Comparison of ENCODE assay signal across 8 cellular contexts in the genomic region with DNA sequence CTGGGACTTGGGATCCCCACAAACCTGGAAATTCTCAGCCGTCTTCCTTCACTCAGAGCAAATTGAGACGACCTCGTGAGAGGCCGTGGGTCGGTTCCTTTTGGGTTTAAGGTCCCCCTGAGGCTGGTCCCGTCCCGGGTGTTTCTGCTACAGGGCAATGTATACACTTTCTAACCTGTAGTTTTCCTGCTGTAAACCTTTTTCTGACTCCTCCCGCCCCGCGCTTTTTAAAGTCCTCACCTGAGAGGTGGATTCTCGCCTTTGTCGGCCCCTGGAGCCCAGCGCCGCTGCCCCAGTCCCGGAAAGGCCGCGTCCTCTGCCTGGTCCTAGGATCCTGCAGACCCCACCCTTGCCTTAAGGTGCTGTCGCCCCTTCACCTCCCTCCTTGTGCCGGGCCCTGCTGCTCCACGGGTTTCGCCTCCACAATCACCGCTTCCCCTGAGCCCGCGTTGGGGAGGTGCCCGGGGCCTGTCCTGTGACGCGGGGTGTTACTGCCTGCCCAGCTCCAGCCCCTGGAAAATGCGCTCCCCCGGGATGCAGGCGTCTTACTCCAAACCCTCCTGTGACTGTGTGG. TPM values are rescaled to one million over a fixed set of nuclear protein-coding genes. Genes with fewer than 3 reads are reported as not detected.
DNase-seq lines count a peak whose midpoint lies in the region; ATAC-seq and TF ChIP-seq lines count a peak whose summit lies in the region.

No MANE protein-coding gene starts in this region.

- CTCF ChIA-PET in MCF 10A (lab: Yijun Ruan, JAX): no interaction called here

- H3K36me3 Mint-ChIP-seq in MCF 10A (ENCODE audit: insufficient read depth, unreplicated experiment): peaks cover 15% of the 10 kb centered on the region

- H3K4me2 ChIP-seq in OCI-LY3 (ENCODE audit: low read length): peak overlapping the region; percentile 68

- H3K27ac Mint-ChIP-seq in MCF 10A (ENCODE audit: low read depth, unreplicated experiment): peak overlapping the region; percentile 90

- POLR2A ChIA-PET in MCF 10A (lab: Yijun Ruan, JAX): interaction anchor here (0.6 to 1.9 kb wide), 11 partner anchors 11 to 1516 kb away, joined by 3 to 7 read pairs (median 4); a partner anchor contains a TSS

- peaks cover 8% of the 10 kb centered on the region for H3K9me3 Mint-ChIP-seq in MCF 10A (ENCODE audit: unreplicated experiment)

- peaks cover 39% of the 10 kb centered on the region for H3K36me3 ChIP-seq in OCI-LY3 (replicated peaks; ENCODE audit: low read depth, low read length)

- H3K9ac ChIP-seq in OCI-LY3 (ENCODE audit: low read length): peak overlapping the region; percentile 88

- H3K27ac ChIP-seq in OCI-LY3 (ENCODE audit: low read length): peak overlapping the region; percentile 12; the same call in 1 of the 2 replicates

- TSS peak; percentile 58 for BruUV-seq in MCF 10A (replicated peaks; lab: Mats Ljungman, UMichigan)

- intact Hi-C loops in MCF 10A (cut with micrococcal nuclease): no loop called here

- H3K4me1 Mint-ChIP-seq in MCF 10A (ENCODE audit: insufficient read depth, unreplicated experiment): peaks cover 10% of the 10 kb centered on the region

- no peak for TF ChIP-seq CTCF in OCI-LY3 (IDR thresholded peaks at IDR 0.05; ENCODE audit: low read depth, low read length)
- TF ChIP-seq CTCF in MCF 10A (IDR thresholded peaks at IDR 0.05; ENCODE audit: unreplicated experiment): no peak

- H2AFZ ChIP-seq in OCI-LY3 (ENCODE audit: low read depth, low read length): peak overlapping the region; percentile 22; the same call in 1 of the 2 replicates

- H3K4me3 Mint-ChIP-seq in MCF 10A (ENCODE audit: unreplicated experiment): peak overlapping the region; percentile 78

- peaks cover 14% of the 10 kb centered on the region for H3K9me3 ChIP-seq in OCI-LY3 (ENCODE audit: insufficient read depth, low read length)

- peak overlapping the region; percentile 93 for H3K4me3 ChIP-seq in OCI-LY3 (ENCODE audit: low read length)

- H4K20me1 ChIP-seq in OCI-LY3 (ENCODE audit: insufficient read depth, low read length): no peaks in the 10 kb centered on the region

- ATAC-seq in HG02678 (IDR thresholded peaks at IDR 0.05; ENCODE audit: unreplicated experiment): peak; percentile 22

- DNase-seq in DMS79 (lab: John Stamatoyannopoulos, UW) (peak; percentile 1), DMS79 treated with DMSO at 0.1 percent for 48 hours (lab: John Stamatoyannopoulos, UW) (no peak), MCF 10A (ENCODE audit: unreplicated experiment) (peak; percentile 29), kidney tubule cell (ENCODE audit: low spot score) (peak; percentile 36), NOMO-1 treated with dmso at 0.1 percent for 144 hours (lab: John Stamatoyannopoulos, UW; ENCODE audit: unreplicated experiment) (no peak)
- DNase-seq in stimulated activated CD8-positive, alpha-beta memory T cell treated with anti-CD3 and anti-CD28 coated beads, Interleukin-2, amount 100 ng/mL, for 48 hours (ENCODE audit: low read depth in 2 of 2): peak; percentile 1

- no peaks in the 10 kb centered on the region for H3K27me3 Mint-ChIP-seq in MCF 10A (ENCODE audit: insufficient read depth, unreplicated experiment)

- H3K27me3 ChIP-seq in OCI-LY3 (ENCODE audit: low read depth, low read length): no peaks in the 10 kb centered on the region

- H3K4me1 ChIP-seq in OCI-LY3 (ENCODE audit: low read length): no peaks in the 10 kb centered on the region

- peaks cover 41% of the 10 kb centered on the region for H3K79me2 ChIP-seq in OCI-LY3 (ENCODE audit: low read length)

RNA-seq across cellular contexts. Expression of a gene that starts 0.4 kb away (rescaled TPM):
- total RNA-seq in MCF 10A (2022): 9.1 and 12.0 TPM in 2 replicates

RNA-seq across cellular contexts. Expression of a gene that starts 35.4 kb away (rescaled TPM):
- total RNA-seq in MCF 10A (2022): 0.61 and 2.0 TPM in 2 replicates

RNA-seq across cellular contexts. Expression of a gene that starts 37.2 kb away (rescaled TPM):
- 5.0 and 5.2 TPM in 2 replicates for total RNA-seq in MCF 10A (2022)

Comparison
In these comparisons a context has a peak if more than half of its experiments do, and no peak if none do; other contexts are left out.
1. DNase-seq: peak in DMS79 (single experiment), MCF 10A (single experiment), kidney tubule cell (single experiment) and stimulated activated CD8-positive, alpha-beta memory T cell treated with anti-CD3 and anti-CD28 coated beads, Interleukin-2, amount 100 ng/mL, for 48 hours (2 of 2); none in DMS79 treated with DMSO at 0.1 percent for 48 hours (single experiment) and NOMO-1 treated with dmso at 0.1 percent for 144 hours (single experiment).